Comparison of ENCODE assay signal across 2 cellular contexts in genomic region chr4:112765317-112765989, GRCh38.
A peak's percentile ranks its signal among the peaks of the same experiment; 100 is the strongest.
TF ChIP-seq lines count a peak whose summit lies in the region.

No MANE protein-coding gene starts in this region.

TF ChIP-seq in GM23338, 12 proteins besides CTCF, POLR2A, EP300 and RAD21 (continued from another document):
- TF ChIP-seq REST (IDR thresholded peaks at IDR 0.05; ENCODE audit: unreplicated experiment) (no peak), ETS1 (IDR thresholded peaks at IDR 0.05) (no peak), STAT1 (IDR thresholded peaks at IDR 0.05; ENCODE audit: unreplicated experiment) (no peak), EZH2phosphoT487 (IDR thresholded peaks at IDR 0.05; ENCODE audit: unreplicated experiment) (no peak), NANOG (IDR thresholded peaks at IDR 0.05; ENCODE audit: borderline replicate concordance) (no peak), EZH2 (IDR thresholded peaks at IDR 0.05; ENCODE audit: low read depth, unreplicated experiment) (no peak), ZNF331 (CRISPR knock-in tag; IDR thresholded peaks at IDR 0.05; ENCODE audit: low read depth) (no peak), CREB1 (CRISPR knock-in tag; IDR thresholded peaks at IDR 0.05; ENCODE audit: low read depth) (no peak), ZNF114 (CRISPR knock-in tag; IDR thresholded peaks at IDR 0.05) (no peak), ZNF462 (CRISPR knock-in tag; IDR thresholded peaks at IDR 0.05) (no peak)

TF ChIP-seq in GM12878, 131 proteins besides CTCF, POLR2A, EP300 and RAD21 (continued from another document):
- TF ChIP-seq ZBTB40 (IDR thresholded peaks at IDR 0.05; ENCODE audit: borderline replicate concordance), result no peak
- no peak for TF ChIP-seq STAT1 (conservative IDR thresholded peaks at IDR 0.05)
- no peak for TF ChIP-seq CHD2 (IDR thresholded peaks at IDR 0.05; ENCODE audit: borderline replicate concordance, low read depth, low read length)
- peak; percentile 54; the same call in 1 of the 2 replicates for TF ChIP-seq SMC3 (IDR thresholded peaks at IDR 0.05; ENCODE audit: borderline replicate concordance, low read length)
- TF ChIP-seq BMI1 (IDR thresholded peaks at IDR 0.05; ENCODE audit: borderline replicate concordance), result no peak
